Comparison of ENCODE assay signal across 8 cellular contexts in genomic region chr7:32905175-32905662, GRCh38. TPM values are rescaled to one million over a fixed set of nuclear protein-coding genes. Genes with fewer than 3 reads are reported as not detected.
DNase-seq lines count a peak whose midpoint lies in the region; ATAC-seq and TF ChIP-seq lines count a peak whose summit lies in the region.

No MANE protein-coding gene starts in this region.

- H3K9me3 Mint-ChIP-seq in activated CD4-positive, alpha-beta T cell treated with anti-CD3 and anti-CD28 coated beads, Interleukin-2, amount 10 ng/mL, durations not matched to agents 24 days and 14 days: peaks cover 4% of the 10 kb centered on the region
- no peaks in the 10 kb centered on the region for H3K9me3 Mint-ChIP-seq in dendritic cell treated with granulocyte-macrophage colony-stimulating factor and Interleukin-4, amounts not matched to agents 40 ng/mL and 50 ng/mL, for 4 days

- peak overlapping the region; percentile 94 for H3K27ac Mint-ChIP-seq in activated CD4-positive, alpha-beta T cell treated with anti-CD3 and anti-CD28 coated beads, Interleukin-2, amount 10 ng/mL, durations not matched to agents 24 days and 14 days
- peak overlapping the region; percentile 79 for H3K27ac Mint-ChIP-seq in dendritic cell treated with granulocyte-macrophage colony-stimulating factor and Interleukin-4, amounts not matched to agents 40 ng/mL and 50 ng/mL, for 4 days

- peaks cover 1% of the 10 kb centered on the region for H3K36me3 Mint-ChIP-seq in activated CD4-positive, alpha-beta T cell treated with anti-CD3 and anti-CD28 coated beads, Interleukin-2, amount 10 ng/mL, durations not matched to agents 24 days and 14 days (ENCODE audit: low read depth)
- H3K36me3 Mint-ChIP-seq in dendritic cell treated with granulocyte-macrophage colony-stimulating factor and Interleukin-4, amounts not matched to agents 40 ng/mL and 50 ng/mL, for 4 days (ENCODE audit: low read depth): no peaks in the 10 kb centered on the region

- H3K4me3 Mint-ChIP-seq in activated CD4-positive, alpha-beta T cell treated with anti-CD3 and anti-CD28 coated beads, Interleukin-2, amount 10 ng/mL, durations not matched to agents 24 days and 14 days: peak overlapping the region; percentile 83
- H3K4me3 Mint-ChIP-seq in dendritic cell treated with granulocyte-macrophage colony-stimulating factor and Interleukin-4, amounts not matched to agents 40 ng/mL and 50 ng/mL, for 4 days: peak overlapping the region; percentile 52

- no peaks in the 10 kb centered on the region for H3K9me3 ChIP-seq in lower lobe of right lung

- H3K27me3 Mint-ChIP-seq in activated CD4-positive, alpha-beta T cell treated with anti-CD3 and anti-CD28 coated beads, Interleukin-2, amount 10 ng/mL, durations not matched to agents 24 days and 14 days: no peaks in the 10 kb centered on the region
- H3K27me3 Mint-ChIP-seq in dendritic cell treated with granulocyte-macrophage colony-stimulating factor and Interleukin-4, amounts not matched to agents 40 ng/mL and 50 ng/mL, for 4 days: no peaks in the 10 kb centered on the region

- H3K36me3 ChIP-seq in lower lobe of right lung: no peaks in the 10 kb centered on the region

- peak; percentile 92 for DNase-seq in M059J (ENCODE audit: low read depth)
- peak; percentile 96 for DNase-seq in activated CD4-positive, alpha-beta T cell treated with anti-CD3 and anti-CD28 coated beads, Interleukin-2, amount 10 ng/mL, durations not matched to agents 24 days and 14 days
- DNase-seq in lower lobe of right lung: peak; percentile 66
- peak; percentile 47 to 71 (median 64) for DNase-seq in stimulated activated CD4-positive, alpha-beta T cell treated with anti-CD3 and anti-CD28 coated beads, TNF-alpha, amount 100 ng/mL, for 48 hours (ENCODE audit: low read depth in 3 of 3)
- DNase-seq in DMS79 treated with DMSO at 0.1 percent for 48 hours (lab: John Stamatoyannopoulos, UW): no peak
- no peak for DNase-seq in NCI-H187 treated with DMSO at 0.1 percent for 48 hours (lab: John Stamatoyannopoulos, UW)

- no peak overlapping the region for H3K27ac ChIP-seq in lower lobe of right lung

- ATAC-seq in GM19035 (IDR thresholded peaks at IDR 0.05; ENCODE audit: unreplicated experiment): peak; percentile 57
- ATAC-seq in lower lobe of right lung: peak; percentile 88 to 89

- intact Hi-C loops in activated CD4-positive, alpha-beta T cell treated with anti-CD3 and anti-CD28 coated beads, Interleukin-2, amount 10 ng/mL, durations not matched to agents 24 days and 14 days (cut with micrococcal nuclease): loop anchor here (1.0 to 5.0 kb wide), 3 partner anchors 13 to 157 kb away; partner anchors contain the start of gene NT5C3A
- intact Hi-C loops in dendritic cell treated with granulocyte-macrophage colony-stimulating factor and Interleukin-4, amounts not matched to agents 40 ng/mL and 50 ng/mL, for 4 days (cut with micrococcal nuclease): loop anchor here (1.0 to 5.0 kb wide), 2 partner anchors 13 to 37 kb away; no protein-coding TSS in a partner anchor
- intact Hi-C loops in lower lobe of right lung (cut with DNase I): no loop called here

- H3K4me1 Mint-ChIP-seq in activated CD4-positive, alpha-beta T cell treated with anti-CD3 and anti-CD28 coated beads, Interleukin-2, amount 10 ng/mL, durations not matched to agents 24 days and 14 days: peaks cover 17% of the 10 kb centered on the region
- H3K4me1 Mint-ChIP-seq in dendritic cell treated with granulocyte-macrophage colony-stimulating factor and Interleukin-4, amounts not matched to agents 40 ng/mL and 50 ng/mL, for 4 days (ENCODE audit: low read depth): peaks cover 13% of the 10 kb centered on the region

- no peaks in the 10 kb centered on the region for H3K27me3 ChIP-seq in lower lobe of right lung (ENCODE audit: low read depth)

- H3K4me1 ChIP-seq in lower lobe of right lung: peaks cover 6% of the 10 kb centered on the region

- H3K4me3 ChIP-seq in lower lobe of right lung: peak overlapping the region; percentile 45

- no peak for TF ChIP-seq CTCF in lower lobe of right lung (IDR thresholded peaks at IDR 0.05)

RNA-seq across cellular contexts. Expression of gene KBTBD2, which starts 13.7 kb away (rescaled TPM):
- 32.6 and 46.6 TPM in 2 replicates for total RNA-seq in M059J (2014; rRNA removed; shearing (Covaris generic))
- total RNA-seq in activated CD4-positive, alpha-beta T cell treated with anti-CD3 and anti-CD28 coated beads, Interleukin-2, amount 10 ng/mL, durations not matched to agents 24 days and 14 days: 30.2 and 31.5 TPM in 2 replicates
- 35.1 TPM for total RNA-seq in lower lobe of right lung

RNA-seq across cellular contexts. Expression of gene FKBP9, which starts 52.0 kb away (rescaled TPM):
- 150 and 170 TPM in 2 replicates for total RNA-seq in M059J (2014; rRNA removed; shearing (Covaris generic))
- 0.93 and 1.3 TPM in 2 replicates for total RNA-seq in activated CD4-positive, alpha-beta T cell treated with anti-CD3 and anti-CD28 coated beads, Interleukin-2, amount 10 ng/mL, durations not matched to agents 24 days and 14 days
- total RNA-seq in lower lobe of right lung: 104 TPM

Comparison
In these comparisons a context has a peak if more than half of its experiments do, and no peak if none do; other contexts are left out.
1. DNase-seq: peak in M059J (single experiment), activated CD4-positive, alpha-beta T cell treated with anti-CD3 and anti-CD28 coated beads, Interleukin-2, amount 10 ng/mL, durations not matched to agents 24 days and 14 days (single experiment), lower lobe of right lung (single experiment) and stimulated activated CD4-positive, alpha-beta T cell treated with anti-CD3 and anti-CD28 coated beads, TNF-alpha, amount 100 ng/mL, for 48 hours (3 of 3); none in DMS79 treated with DMSO at 0.1 percent for 48 hours (single experiment) and NCI-H187 treated with DMSO at 0.1 percent for 48 hours (single experiment).
2. RNA of gene FKBP9, which starts 52.0 kb away (total RNA-seq): 150 to 170 TPM in M059J and 104 TPM in lower lobe of right lung (single experiment); 0.93 to 1.3 TPM in activated CD4-positive, alpha-beta T cell treated with anti-CD3 and anti-CD28 coated beads, Interleukin-2, amount 10 ng/mL, durations not matched to agents 24 days and 14 days; every median in the first group is over 10 times any median in the second.